ENCODE assay signal across 8 cellular contexts in genomic region chr2:74457549-74458131, GRCh38. TPM values are rescaled to one million over a fixed set of nuclear protein-coding genes. Genes with fewer than 3 reads are reported as not detected.
DNase-seq lines count a peak whose midpoint lies in the region; ATAC-seq and TF ChIP-seq lines count a peak whose summit lies in the region.

No MANE protein-coding gene starts in this region.

- peaks cover 24 to 32% of the 10 kb centered on the region in 2 donors for H3K4me1 ChIP-seq in gastrocnemius medialis

- intact Hi-C loops in CD14-positive monocyte (cut with micrococcal nuclease) (loop anchor here (5.0 kb wide), 1 partner anchor 70 kb away; the partner anchor contains the start of genes AUP1 (in 2 of the 2), DQX1 (in 2 of the 2) and HTRA2 (in 2 of the 2)), left cardiac atrium (cut with DNase I) (no loop called here), gastrocnemius medialis (cut with DNase I; ENCODE audit: low total_unique reads) (loop anchor here (10.0 kb wide), 3 partner anchors 263 to 1223 kb away; partner anchors contain the start of genes CCT7, HK2, MTHFD2 and PRADC1)

- peaks cover 43% of the 10 kb centered on the region for H3K4me1 Mint-ChIP-seq in CD14-positive monocyte

- H3K36me3 Mint-ChIP-seq in CD14-positive monocyte: peaks cover 18 to 29% of the 10 kb centered on the region in 2 donors

- DNase-seq in CD14-positive monocyte (ENCODE audit: low spot score): no peak
- DNase-seq in SHP77 treated with DMSO at 0.1 percent for 48 hours (lab: John Stamatoyannopoulos, UW): peak; percentile 58
- DNase-seq in activated naive CD4-positive, alpha-beta T cell treated with anti-CD3 and anti-CD28 coated beads, Interleukin-2, amount 50 U/mL, for 16 hours: peak; percentile 83
- peak; percentile 69 for DNase-seq in left cardiac atrium
- DNase-seq in gastrocnemius medialis: no peak
- DNase-seq in pons (ENCODE audit: low spot score): no peak

- peak overlapping the region; percentile 87 to 97 (median 94) for H3K27ac Mint-ChIP-seq in CD14-positive monocyte

- peak overlapping the region; percentile 93 to 94 for H3K4me3 Mint-ChIP-seq in CD14-positive monocyte

- TF ChIP-seq CTCF in CD14-positive monocyte (IDR thresholded peaks at IDR 0.05): no peak
- TF ChIP-seq CTCF in gastrocnemius medialis (IDR thresholded peaks at IDR 0.05 in 4 of 5, conservative IDR thresholded peaks at IDR 0.05 in 1 of 5): no peak

- peak overlapping the region; percentile 67 to 92 (median 71) for H3K4me3 ChIP-seq in gastrocnemius medialis

- peaks cover 0 to 25% of the 10 kb centered on the region in 2 donors for H3K36me3 ChIP-seq in gastrocnemius medialis

- peak overlapping the region; percentile 84 to 94 (median 88) for H3K27ac ChIP-seq in gastrocnemius medialis

- no peaks in the 10 kb centered on the region for H3K9me3 Mint-ChIP-seq in CD14-positive monocyte

- H3K27me3 Mint-ChIP-seq in CD14-positive monocyte (ENCODE audit: low read depth in 3 of 3): peaks cover 0 to 2% (median 0%) of the 10 kb centered on the region in 3 donors

- in situ Hi-C loops in gastrocnemius medialis (cut with MboI; ENCODE audit: low sequenced_read_pairs in 4 of 4): loop anchor here in 1 of 4 donors (25.0 kb wide), 1 partner anchor 380 kb away; the partner anchor contains the start of gene HK2

- TF ChIP-seq POLR2A in gastrocnemius medialis (IDR thresholded peaks at IDR 0.05): peak; percentile 45 to 77

- ATAC-seq in GM19395 (IDR thresholded peaks at IDR 0.05; ENCODE audit: unreplicated experiment): peak; percentile 42
- peak; percentile 34 for ATAC-seq in HG03521 (IDR thresholded peaks at IDR 0.05; ENCODE audit: unreplicated experiment)
- ATAC-seq in left cardiac atrium: peak; percentile 36 to 42
- ATAC-seq in gastrocnemius medialis: peak; percentile 7 to 9

- H3K9me3 ChIP-seq in gastrocnemius medialis: no peaks in the 10 kb centered on the region

- no peaks in the 10 kb centered on the region for H3K27me3 ChIP-seq in gastrocnemius medialis

RNA-seq across cellular contexts. Expression of gene WBP1, which starts 0.6 kb away (rescaled TPM):
- 10 to 100 TPM; 23.9 to 31.0 TPM for polyA plus RNA-seq in CD14-positive monocyte
- total RNA-seq in left cardiac atrium (10 to 100 TPM; 42.2 to 56.7 TPM), gastrocnemius medialis (10 to 100 TPM; 10.7 to 17.5 (median 16.5) TPM)

RNA-seq across cellular contexts. Expression of gene INO80B, which starts 2.8 kb away (rescaled TPM):
- polyA plus RNA-seq in CD14-positive monocyte: 1 to 10 TPM; 4.8 TPM
- total RNA-seq in left cardiac atrium (10 to 100 TPM; 21.1 to 22.1 TPM), gastrocnemius medialis (10 to 100 TPM; 14.5 to 51.9 (median 41.1) TPM)

RNA-seq across cellular contexts. Expression of gene MOGS, which starts 7.5 kb away (rescaled TPM):
- 10 to 100 TPM; 30.5 to 36.4 TPM for polyA plus RNA-seq in CD14-positive monocyte
- total RNA-seq in left cardiac atrium (10 to 100 TPM; 25.3 to 32.7 TPM), gastrocnemius medialis (10 to 100 TPM; 27.2 to 33.9 (median 31.7) TPM)

RNA-seq across cellular contexts. Expression of gene MRPL53, which starts 14.8 kb away (rescaled TPM):
- 100 to 1,000 TPM; 106 to 133 TPM for polyA plus RNA-seq in CD14-positive monocyte
- total RNA-seq in left cardiac atrium: 100 to 1,000 TPM; 110 to 127 TPM
- total RNA-seq in gastrocnemius medialis: 10 to 100 TPM; 26.5 to 48.7 (median 41.5) TPM

RNA-seq across cellular contexts. Expression of gene RTKN, which starts 15.9 kb away (rescaled TPM):
- polyA plus RNA-seq in CD14-positive monocyte: not detected
- total RNA-seq in left cardiac atrium: 10 to 100 TPM; 14.1 to 18.7 TPM
- 10 to 100 TPM in 1 of 4 donors, 1 to 10 TPM in 3; 2.2 to 17.6 (median 5.9) TPM for total RNA-seq in gastrocnemius medialis

Comparison
In these comparisons a context has a peak if more than half of its experiments do, and no peak if none do; other contexts are left out.
1. DNase-seq: peak in SHP77 treated with DMSO at 0.1 percent for 48 hours (single experiment), activated naive CD4-positive, alpha-beta T cell treated with anti-CD3 and anti-CD28 coated beads, Interleukin-2, amount 50 U/mL, for 16 hours (single experiment) and left cardiac atrium (single experiment); none in CD14-positive monocyte (single experiment), gastrocnemius medialis (0 of 2) and pons (single experiment).
2. intact Hi-C loops: an anchor here in CD14-positive monocyte (5.0 kb wide) and gastrocnemius medialis (10.0 kb wide); none called in left cardiac atrium.
3. Peak in every context shown above with its lines, with median percentiles within 50 percentile points of each other: ATAC-seq.